ENCODE assay signal across 1 cellular context in the genomic region with DNA sequence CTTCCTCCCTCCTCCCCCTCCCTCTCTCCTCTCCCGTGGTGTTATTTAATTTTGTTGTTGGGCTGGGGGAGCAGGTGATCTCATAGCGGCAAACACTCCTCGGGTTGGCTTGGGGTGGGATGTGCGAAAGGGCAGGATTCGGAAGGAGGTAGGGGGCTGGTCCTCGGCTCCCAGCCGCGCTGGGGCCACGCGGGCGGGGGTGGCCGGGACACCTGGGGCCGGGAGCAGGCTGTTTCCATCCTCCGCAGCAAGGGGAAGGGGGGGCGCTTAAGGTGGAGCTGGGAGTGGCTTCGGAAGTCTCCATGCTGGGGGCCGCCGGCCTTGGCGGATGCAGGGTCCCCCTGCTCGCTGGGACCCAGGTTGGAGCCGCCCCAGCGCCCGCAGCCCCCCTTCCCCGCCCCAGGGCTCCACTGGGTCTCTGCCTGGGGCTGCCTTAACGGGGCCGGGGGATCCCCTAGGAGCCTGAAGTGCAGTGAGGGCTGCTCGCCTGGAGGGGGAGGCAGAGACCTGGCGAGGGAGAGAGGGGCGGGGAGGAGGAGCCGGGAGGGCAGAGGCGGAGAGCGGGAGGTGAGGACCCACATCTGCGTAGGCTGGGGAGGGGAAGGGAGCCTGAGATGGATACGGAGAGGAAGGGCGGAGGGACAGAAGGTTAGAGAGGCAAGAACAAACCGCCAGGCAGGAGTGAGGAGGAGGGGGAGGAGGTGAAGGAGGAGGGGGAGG.
A peak's percentile ranks its signal among the peaks of the same experiment; 100 is the strongest.
TF ChIP-seq lines count a peak whose summit lies in the region.

No MANE protein-coding gene starts in this region.

TF ChIP-seq in HEK293, 187 proteins besides CTCF, POLR2A, EP300 and RAD21 (continued from another document and continues in another):
- TF ChIP-seq, protein P1, sequence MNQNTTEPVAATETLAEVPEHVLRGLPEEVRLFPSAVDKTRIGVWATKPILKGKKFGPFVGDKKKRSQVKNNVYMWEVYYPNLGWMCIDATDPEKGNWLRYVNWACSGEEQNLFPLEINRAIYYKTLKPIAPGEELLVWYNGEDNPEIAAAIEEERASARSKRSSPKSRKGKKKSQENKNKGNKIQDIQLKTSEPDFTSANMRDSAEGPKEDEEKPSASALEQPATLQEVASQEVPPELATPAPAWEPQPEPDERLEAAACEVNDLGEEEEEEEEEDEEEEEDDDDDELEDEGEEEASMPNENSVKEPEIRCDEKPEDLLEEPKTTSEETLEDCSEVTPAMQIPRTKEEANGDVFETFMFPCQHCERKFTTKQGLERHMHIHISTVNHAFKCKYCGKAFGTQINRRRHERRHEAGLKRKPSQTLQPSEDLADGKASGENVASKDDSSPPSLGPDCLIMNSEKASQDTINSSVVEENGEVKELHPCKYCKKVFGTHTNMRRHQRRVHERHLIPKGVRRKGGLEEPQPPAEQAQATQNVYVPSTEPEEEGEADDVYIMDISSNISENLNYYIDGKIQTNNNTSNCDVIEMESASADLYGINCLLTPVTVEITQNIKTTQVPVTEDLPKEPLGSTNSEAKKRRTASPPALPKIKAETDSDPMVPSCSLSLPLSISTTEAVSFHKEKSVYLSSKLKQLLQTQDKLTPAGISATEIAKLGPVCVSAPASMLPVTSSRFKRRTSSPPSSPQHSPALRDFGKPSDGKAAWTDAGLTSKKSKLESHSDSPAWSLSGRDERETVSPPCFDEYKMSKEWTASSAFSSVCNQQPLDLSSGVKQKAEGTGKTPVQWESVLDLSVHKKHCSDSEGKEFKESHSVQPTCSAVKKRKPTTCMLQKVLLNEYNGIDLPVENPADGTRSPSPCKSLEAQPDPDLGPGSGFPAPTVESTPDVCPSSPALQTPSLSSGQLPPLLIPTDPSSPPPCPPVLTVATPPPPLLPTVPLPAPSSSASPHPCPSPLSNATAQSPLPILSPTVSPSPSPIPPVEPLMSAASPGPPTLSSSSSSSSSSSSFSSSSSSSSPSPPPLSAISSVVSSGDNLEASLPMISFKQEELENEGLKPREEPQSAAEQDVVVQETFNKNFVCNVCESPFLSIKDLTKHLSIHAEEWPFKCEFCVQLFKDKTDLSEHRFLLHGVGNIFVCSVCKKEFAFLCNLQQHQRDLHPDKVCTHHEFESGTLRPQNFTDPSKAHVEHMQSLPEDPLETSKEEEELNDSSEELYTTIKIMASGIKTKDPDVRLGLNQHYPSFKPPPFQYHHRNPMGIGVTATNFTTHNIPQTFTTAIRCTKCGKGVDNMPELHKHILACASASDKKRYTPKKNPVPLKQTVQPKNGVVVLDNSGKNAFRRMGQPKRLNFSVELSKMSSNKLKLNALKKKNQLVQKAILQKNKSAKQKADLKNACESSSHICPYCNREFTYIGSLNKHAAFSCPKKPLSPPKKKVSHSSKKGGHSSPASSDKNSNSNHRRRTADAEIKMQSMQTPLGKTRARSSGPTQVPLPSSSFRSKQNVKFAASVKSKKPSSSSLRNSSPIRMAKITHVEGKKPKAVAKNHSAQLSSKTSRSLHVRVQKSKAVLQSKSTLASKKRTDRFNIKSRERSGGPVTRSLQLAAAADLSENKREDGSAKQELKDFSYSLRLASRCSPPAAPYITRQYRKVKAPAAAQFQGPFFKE (tag by site-specific recombination; IDR thresholded peaks at IDR 0.05; ENCODE audit: borderline replicate concordance), result no peak
- TF ChIP-seq, protein P2, sequence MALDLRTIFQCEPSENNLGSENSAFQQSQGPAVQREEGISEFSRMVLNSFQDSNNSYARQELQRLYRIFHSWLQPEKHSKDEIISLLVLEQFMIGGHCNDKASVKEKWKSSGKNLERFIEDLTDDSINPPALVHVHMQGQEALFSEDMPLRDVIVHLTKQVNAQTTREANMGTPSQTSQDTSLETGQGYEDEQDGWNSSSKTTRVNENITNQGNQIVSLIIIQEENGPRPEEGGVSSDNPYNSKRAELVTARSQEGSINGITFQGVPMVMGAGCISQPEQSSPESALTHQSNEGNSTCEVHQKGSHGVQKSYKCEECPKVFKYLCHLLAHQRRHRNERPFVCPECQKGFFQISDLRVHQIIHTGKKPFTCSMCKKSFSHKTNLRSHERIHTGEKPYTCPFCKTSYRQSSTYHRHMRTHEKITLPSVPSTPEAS (tag by site-specific recombination; IDR thresholded peaks at IDR 0.05), result no peak
- TF ChIP-seq ZNF354C (tag by site-specific recombination; IDR thresholded peaks at IDR 0.05; ENCODE audit: borderline replicate concordance, low read depth) (no peak), ZNF621 (tag by site-specific recombination; IDR thresholded peaks at IDR 0.05) (no peak), ZBTB48 (tag by site-specific recombination; IDR thresholded peaks at IDR 0.05) (peak; percentile 10; the same call in 1 of the 2 replicates), ZNF324 (tag by site-specific recombination; IDR thresholded peaks at IDR 0.05) (no peak), ZNF473 (tag by site-specific recombination; IDR thresholded peaks at IDR 0.05) (no peak), ZNF701 (tag by site-specific recombination; IDR thresholded peaks at IDR 0.05) (no peak), ZNF600 (tag by site-specific recombination; IDR thresholded peaks at IDR 0.05) (peak; percentile 55; the same call in 1 of the 2 replicates), OSR2 (tag by site-specific recombination; IDR thresholded peaks at IDR 0.05) (no peak), ZSCAN30 (tag by site-specific recombination; IDR thresholded peaks at IDR 0.05) (0 out of 2 replicates have a peak, but pooled peaks have one; percentile 61), ZBTB26 (tag by site-specific recombination; optimal IDR thresholded peaks at IDR 0.05) (peak; percentile 23), ZNF48 (tag by site-specific recombination; IDR thresholded peaks at IDR 0.05) (no peak), GLIS2 (tag by site-specific recombination; IDR thresholded peaks at IDR 0.05) (peak; percentile 92), ZBTB7A (tag by site-specific recombination; IDR thresholded peaks at IDR 0.05; ENCODE audit: low read depth) (no peak), ZNF624 (tag by site-specific recombination; IDR thresholded peaks at IDR 0.05) (no peak), ZNF404 (tag by site-specific recombination; IDR thresholded peaks at IDR 0.05) (no peak), SALL2 (tag by site-specific recombination; IDR thresholded peaks at IDR 0.05; ENCODE audit: borderline replicate concordance) (no peak), ZNF366 (tag by site-specific recombination; conservative IDR thresholded peaks at IDR 0.05) (no peak; the same call in none of the 2 replicates), PRDM4 (tag by site-specific recombination; IDR thresholded peaks at IDR 0.05) (peak; percentile 61), ZNF514 (tag by site-specific recombination; IDR thresholded peaks at IDR 0.05) (no peak), ZNF221 (tag by site-specific recombination; IDR thresholded peaks at IDR 0.05; ENCODE audit: borderline replicate concordance) (no peak), ZXDB (tag by site-specific recombination; IDR thresholded peaks at IDR 0.05) (peak; percentile 80), ZNF843 (tag by site-specific recombination; IDR thresholded peaks at IDR 0.05) (no peak), ZFP41 (tag by site-specific recombination; IDR thresholded peaks at IDR 0.05; ENCODE audit: borderline replicate concordance) (no peak), ZNF670 (tag by site-specific recombination; IDR thresholded peaks at IDR 0.05; ENCODE audit: low read depth) (no peak), ZNF776 (tag by site-specific recombination; IDR thresholded peaks at IDR 0.05; ENCODE audit: borderline replicate concordance) (no peak), ZNF214 (tag by site-specific recombination; IDR thresholded peaks at IDR 0.05; ENCODE audit: borderline replicate concordance) (no peak), ZNF280C (tag by site-specific recombination; IDR thresholded peaks at IDR 0.05) (no peak), ZNF623 (tag by site-specific recombination; IDR thresholded peaks at IDR 0.05) (no peak)
- TF ChIP-seq, protein P3, sequence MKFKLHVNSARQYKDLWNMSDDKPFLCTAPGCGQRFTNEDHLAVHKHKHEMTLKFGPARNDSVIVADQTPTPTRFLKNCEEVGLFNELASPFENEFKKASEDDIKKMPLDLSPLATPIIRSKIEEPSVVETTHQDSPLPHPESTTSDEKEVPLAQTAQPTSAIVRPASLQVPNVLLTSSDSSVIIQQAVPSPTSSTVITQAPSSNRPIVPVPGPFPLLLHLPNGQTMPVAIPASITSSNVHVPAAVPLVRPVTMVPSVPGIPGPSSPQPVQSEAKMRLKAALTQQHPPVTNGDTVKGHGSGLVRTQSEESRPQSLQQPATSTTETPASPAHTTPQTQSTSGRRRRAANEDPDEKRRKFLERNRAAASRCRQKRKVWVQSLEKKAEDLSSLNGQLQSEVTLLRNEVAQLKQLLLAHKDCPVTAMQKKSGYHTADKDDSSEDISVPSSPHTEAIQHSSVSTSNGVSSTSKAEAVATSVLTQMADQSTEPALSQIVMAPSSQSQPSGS (tag by site-specific recombination; IDR thresholded peaks at IDR 0.05; ENCODE audit: low read depth), result no peak
- TF ChIP-seq, protein P4, sequence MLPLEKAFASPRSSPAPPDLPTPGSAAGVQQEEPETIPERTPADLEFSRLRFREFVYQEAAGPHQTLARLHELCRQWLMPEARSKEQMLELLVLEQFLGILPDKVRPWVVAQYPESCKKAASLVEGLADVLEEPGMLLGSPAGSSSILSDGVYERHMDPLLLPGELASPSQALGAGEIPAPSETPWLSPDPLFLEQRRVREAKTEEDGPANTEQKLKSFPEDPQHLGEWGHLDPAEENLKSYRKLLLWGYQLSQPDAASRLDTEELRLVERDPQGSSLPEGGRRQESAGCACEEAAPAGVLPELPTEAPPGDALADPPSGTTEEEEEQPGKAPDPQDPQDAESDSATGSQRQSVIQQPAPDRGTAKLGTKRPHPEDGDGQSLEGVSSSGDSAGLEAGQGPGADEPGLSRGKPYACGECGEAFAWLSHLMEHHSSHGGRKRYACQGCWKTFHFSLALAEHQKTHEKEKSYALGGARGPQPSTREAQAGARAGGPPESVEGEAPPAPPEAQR (tag by site-specific recombination; IDR thresholded peaks at IDR 0.05), result 0 out of 2 replicates have a peak, but pooled peaks have one; percentile 13
- TF ChIP-seq, protein P5, sequence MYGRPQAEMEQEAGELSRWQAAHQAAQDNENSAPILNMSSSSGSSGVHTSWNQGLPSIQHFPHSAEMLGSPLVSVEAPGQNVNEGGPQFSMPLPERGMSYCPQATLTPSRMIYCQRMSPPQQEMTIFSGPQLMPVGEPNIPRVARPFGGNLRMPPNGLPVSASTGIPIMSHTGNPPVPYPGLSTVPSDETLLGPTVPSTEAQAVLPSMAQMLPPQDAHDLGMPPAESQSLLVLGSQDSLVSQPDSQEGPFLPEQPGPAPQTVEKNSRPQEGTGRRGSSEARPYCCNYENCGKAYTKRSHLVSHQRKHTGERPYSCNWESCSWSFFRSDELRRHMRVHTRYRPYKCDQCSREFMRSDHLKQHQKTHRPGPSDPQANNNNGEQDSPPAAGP (tag by site-specific recombination; IDR thresholded peaks at IDR 0.05), result no peak; the same call in none of the 2 replicates
- TF ChIP-seq, protein P6, sequence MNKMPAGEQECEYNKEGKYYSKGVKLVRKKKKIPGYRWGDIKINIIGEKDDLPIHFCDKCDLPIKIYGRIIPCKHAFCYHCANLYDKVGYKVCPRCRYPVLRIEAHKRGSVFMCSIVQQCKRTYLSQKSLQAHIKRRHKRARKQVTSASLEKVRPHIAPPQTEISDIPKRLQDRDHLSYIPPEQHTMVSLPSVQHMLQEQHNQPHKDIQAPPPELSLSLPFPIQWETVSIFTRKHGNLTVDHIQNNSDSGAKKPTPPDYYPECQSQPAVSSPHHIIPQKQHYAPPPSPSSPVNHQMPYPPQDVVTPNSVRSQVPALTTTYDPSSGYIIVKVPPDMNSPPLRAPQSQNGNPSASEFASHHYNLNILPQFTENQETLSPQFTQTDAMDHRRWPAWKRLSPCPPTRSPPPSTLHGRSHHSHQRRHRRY (tag by site-specific recombination; IDR thresholded peaks at IDR 0.05), result no peak
